In genomic region chr11:113407163-113407562, GRCh38 we compare ENCODE assay signal across 30 cellular contexts. TPM values are rescaled to one million over a fixed set of nuclear protein-coding genes. Genes with fewer than 3 reads are reported as not detected.
"Had no signal": no experiment of that assay in that cellular context is flagged by ENCODE, and none has a peak within 500 bp of the region (broad histone marks: within the 10 kb centered on the region; RNA-seq: fewer than 3 reads in every experiment).

No MANE protein-coding gene starts in this region.

- H3K4me3 Mint-ChIP-seq: immature natural killer cell; mesothelial cell of epicardium; naive B cell; natural killer cell treated with Interleukin-12 subunit alpha and Interleukin-12 subunit beta and Interleukin-15 and Interleukin-18, amount 100 ng/mL, for 72 hours; stimulated activated naive B cell treated with anti-CD40 and anti-IgM and Interleukin-4, amounts not matched to agents 10 μg/mL and 1 μg/mL and 100 μg/mL, for 72 hours had no signal

- H3K9me3 Mint-ChIP-seq: immature natural killer cell; mesothelial cell of epicardium; naive B cell; natural killer cell treated with Interleukin-12 subunit alpha and Interleukin-12 subunit beta and Interleukin-15 and Interleukin-18, amount 100 ng/mL, for 72 hours; stimulated activated naive B cell treated with anti-CD40 and anti-IgM and Interleukin-4, amounts not matched to agents 10 μg/mL and 1 μg/mL and 100 μg/mL, for 72 hours had no signal

- H3K27ac Mint-ChIP-seq: mesothelial cell of epicardium; naive B cell; natural killer cell treated with Interleukin-12 subunit alpha and Interleukin-12 subunit beta and Interleukin-15 and Interleukin-18, amount 100 ng/mL, for 72 hours; stimulated activated naive B cell treated with anti-CD40 and anti-IgM and Interleukin-4, amounts not matched to agents 10 μg/mL and 1 μg/mL and 100 μg/mL, for 72 hours had no signal

- H3K4me3 ChIP-seq: heart left ventricle, left lung, lung, pancreas, right atrium auricular region, right lobe of liver, smooth muscle cell, stomach, testis, thyroid gland, transverse colon, upper lobe of left lung, vagina had no signal

- H3K36me3 Mint-ChIP-seq: immature natural killer cell; mesothelial cell of epicardium; naive B cell; natural killer cell treated with Interleukin-12 subunit alpha and Interleukin-12 subunit beta and Interleukin-15 and Interleukin-18, amount 100 ng/mL, for 72 hours; stimulated activated naive B cell treated with anti-CD40 and anti-IgM and Interleukin-4, amounts not matched to agents 10 μg/mL and 1 μg/mL and 100 μg/mL, for 72 hours had no signal

- H3K36me3 ChIP-seq: heart left ventricle, left lung, neutrophil, pancreas, right atrium auricular region, right lobe of liver, stomach, thyroid gland, transverse colon, upper lobe of left lung, vagina had no signal

- H3K4me2 ChIP-seq: smooth muscle cell had no signal

- H3K27ac ChIP-seq: heart left ventricle, left lung, neutrophil, pancreas, right atrium auricular region, right lobe of liver, stomach, testis, thyroid gland, transverse colon, upper lobe of left lung, vagina had no signal

- H3K4me1 ChIP-seq: heart left ventricle, left lung, pancreas, right atrium auricular region, right lobe of liver, stomach, testis, thyroid gland, transverse colon, upper lobe of left lung had no signal

- H3K4me1 Mint-ChIP-seq: immature natural killer cell; naive B cell; stimulated activated naive B cell treated with anti-CD40 and anti-IgM and Interleukin-4, amounts not matched to agents 10 μg/mL and 1 μg/mL and 100 μg/mL, for 72 hours had no signal

- H3K9me3 ChIP-seq: heart left ventricle, left lung, neutrophil, pancreas, right atrium auricular region, right lobe of liver, stomach, testis, thyroid gland, transverse colon, upper lobe of left lung, vagina had no signal

- H3K27me3 ChIP-seq: heart left ventricle, left lung, neutrophil, pancreas, right atrium auricular region, right lobe of liver, testis, thyroid gland, transverse colon, upper lobe of left lung, vagina had no signal

- ATAC-seq: heart left ventricle; left colon; left lung; natural killer cell treated with Interleukin-12 subunit alpha and Interleukin-12 subunit beta and Interleukin-15 and Interleukin-18, amount 100 ng/mL, for 72 hours; pancreas; right lobe of liver; stimulated activated naive B cell treated with anti-CD40 and anti-IgM and Interleukin-4, amounts not matched to agents 10 μg/mL and 1 μg/mL and 100 μg/mL, for 72 hours; stimulated activated naive CD8-positive, alpha-beta T cell treated with anti-CD3 and anti-CD28 coated beads, Interleukin-15, Interleukin-2, amounts not matched to agents 100 U/mL and 50 U/mL, for 24 hours had no signal

- DNase-seq: heart left ventricle; hypothalamus; immature natural killer cell; kidney; left colon; left lung; mesendoderm; naive B cell; pancreas; right lobe of liver; stimulated activated CD4-positive, alpha-beta T cell treated with anti-CD3 and anti-CD28 coated beads, Interleukin-12 subunit alpha, Interleukin-12 subunit beta, amount 100 ng/mL, for 4 hours; stimulated activated CD4-positive, alpha-beta T cell treated with anti-CD3 and anti-CD28 coated beads, Interleukin-15, amount 100 ng/mL, for 24 hours; stimulated activated CD4-positive, alpha-beta T cell treated with anti-CD3 and anti-CD28 coated beads, Interleukin-2, amount 100 ng/mL, for 24 hours; stimulated activated CD4-positive, alpha-beta T cell treated with anti-CD3 and anti-CD28 coated beads, Interleukin-4, amount 100 ng/mL, for 1 hour; stimulated activated naive B cell treated with anti-CD40 and anti-IgM and Interleukin-4, amounts not matched to agents 10 μg/mL and 1 μg/mL and 100 μg/mL, for 72 hours; stimulated activated naive CD8-positive, alpha-beta T cell treated with anti-CD3 and anti-CD28 coated beads, Interleukin-15, Interleukin-2, amounts not matched to agents 100 U/mL and 50 U/mL, for 24 hours; stomach; testis; thyroid gland; transverse colon; upper lobe of left lung had no signal

RNA-seq across cellular contexts. Expression of gene ANKK1, which starts 19.6 kb away (rescaled TPM):
- total RNA-seq: right atrium auricular region, skeletal muscle tissue, smooth muscle cell, stomach had no signal
- polyA plus RNA-seq: immature natural killer cell, neural cell, smooth muscle cell had no signal
